Comparison of ENCODE assay signal across 34 cellular contexts in the genomic region with DNA sequence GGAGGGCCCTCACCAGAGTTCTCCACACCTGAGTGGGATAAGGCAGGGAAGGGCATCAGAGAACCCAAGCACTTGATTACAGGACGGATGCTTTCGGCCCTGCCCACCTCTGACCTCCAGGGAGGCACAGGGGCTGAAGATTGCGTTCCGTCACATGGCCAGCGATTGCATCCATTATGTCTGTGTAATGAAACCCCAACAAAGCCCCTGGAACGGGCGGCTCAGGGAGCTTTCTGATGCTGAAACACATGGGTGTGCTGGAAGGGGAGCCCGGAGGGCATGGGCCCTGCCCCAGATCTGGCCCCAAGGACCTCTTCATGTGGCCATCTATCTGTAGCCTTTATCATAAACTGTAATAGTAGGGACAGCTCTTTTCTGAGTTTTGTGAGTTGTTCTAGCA.
A peak's percentile ranks its signal among the peaks of the same experiment; 100 is the strongest.
DNase-seq lines count a peak whose midpoint lies in the region; ATAC-seq and TF ChIP-seq lines count a peak whose summit lies in the region.
"Had no signal": no experiment of that assay in that cellular context is flagged by ENCODE, and none has a peak within 500 bp of the region (broad histone marks: within the 10 kb centered on the region; RNA-seq: fewer than 3 reads in every experiment).

No MANE protein-coding gene starts in this region.

- CTCF ChIA-PET in activated CD4-positive, alpha-beta memory T cell treated with anti-CD3 and anti-CD28 coated beads for 36 hours (lab: Charles Lee) = interaction anchor here (1.1 to 1.4 kb wide), 2 partner anchors 20 to 283 kb away, joined by 3 to 4 read pairs; no protein-coding TSS in a partner anchor

- no peaks in the 10 kb centered on the region for H3K36me3 Mint-ChIP-seq in activated CD4-positive, alpha-beta memory T cell treated with anti-CD3 and anti-CD28 coated beads for 36 hours
- H3K36me3 Mint-ChIP-seq: activated naive CD4-positive, alpha-beta T cell treated with anti-CD3 and anti-CD28 coated beads, Interleukin-2, amount 10 ng/mL, durations not matched to agents 7 days and 5 days; brain had no signal

- H3K9me3 ChIP-seq in right atrium auricular region (no peaks in the 10 kb centered on the region), upper lobe of right lung (no peaks in the 10 kb centered on the region)
- H3K9me3 ChIP-seq: adrenal gland, esophagus squamous epithelium, mucosa of descending colon, ovary, tibial artery had no signal

- no peak overlapping the region for H3K4me3 ChIP-seq in right atrium auricular region
- H3K4me3 ChIP-seq in upper lobe of right lung = no peak overlapping the region
- H3K4me3 ChIP-seq: adrenal gland, esophagus squamous epithelium, lung, mucosa of descending colon, ovary, PC-9, tibial artery had no signal

- H3K27ac Mint-ChIP-seq in activated CD4-positive, alpha-beta memory T cell treated with anti-CD3 and anti-CD28 coated beads for 36 hours = no peak overlapping the region
- H3K27ac Mint-ChIP-seq: activated naive CD4-positive, alpha-beta T cell treated with anti-CD3 and anti-CD28 coated beads, Interleukin-2, amount 10 ng/mL, durations not matched to agents 7 days and 5 days; activated T-helper 1 cell treated with anti-CD3 and anti-CD28 coated beads, Interleukin-12 subunit alpha, Interleukin-12 subunit beta, Interleukin-2, Interleukin-4 antibody, amounts not matched to agents 30 ng/mL and 10 ng/mL and 1 ng/mL, durations not matched to agents 14 hours and 24 hours and 36 hours; brain; nephron; stimulated activated naive CD8-positive, alpha-beta T cell treated with anti-CD3 and anti-CD28 coated beads, Interleukin-15, amount 100 ng/mL, for 72 hours had no signal

- H3K9me3 Mint-ChIP-seq in activated CD4-positive, alpha-beta memory T cell treated with anti-CD3 and anti-CD28 coated beads for 36 hours = no peaks in the 10 kb centered on the region
- H3K9me3 Mint-ChIP-seq: activated naive CD4-positive, alpha-beta T cell treated with anti-CD3 and anti-CD28 coated beads, Interleukin-2, amount 10 ng/mL, durations not matched to agents 7 days and 5 days; activated T-helper 1 cell treated with anti-CD3 and anti-CD28 coated beads, Interleukin-12 subunit alpha, Interleukin-12 subunit beta, Interleukin-2, Interleukin-4 antibody, amounts not matched to agents 30 ng/mL and 10 ng/mL and 1 ng/mL, durations not matched to agents 14 hours and 24 hours and 36 hours; nephron; stimulated activated naive CD8-positive, alpha-beta T cell treated with anti-CD3 and anti-CD28 coated beads, Interleukin-15, amount 100 ng/mL, for 72 hours had no signal

- H3K27ac ChIP-seq in right atrium auricular region = no peak overlapping the region
- H3K27ac ChIP-seq in upper lobe of right lung = no peak overlapping the region
- H3K27ac ChIP-seq: adrenal gland, esophagus squamous epithelium, foreskin keratinocyte, ovary, PC-9, tibial artery had no signal

- no peaks in the 10 kb centered on the region for H3K27me3 ChIP-seq in right atrium auricular region
- H3K27me3 ChIP-seq in upper lobe of right lung = no peaks in the 10 kb centered on the region
- H3K27me3 ChIP-seq: adrenal gland, esophagus squamous epithelium, ovary, tibial artery had no signal

- H3K4me3 Mint-ChIP-seq in activated CD4-positive, alpha-beta memory T cell treated with anti-CD3 and anti-CD28 coated beads for 36 hours = no peak overlapping the region
- H3K4me3 Mint-ChIP-seq: activated naive CD4-positive, alpha-beta T cell treated with anti-CD3 and anti-CD28 coated beads, Interleukin-2, amount 10 ng/mL, durations not matched to agents 7 days and 5 days; activated T-helper 1 cell treated with anti-CD3 and anti-CD28 coated beads, Interleukin-12 subunit alpha, Interleukin-12 subunit beta, Interleukin-2, Interleukin-4 antibody, amounts not matched to agents 30 ng/mL and 10 ng/mL and 1 ng/mL, durations not matched to agents 14 hours and 24 hours and 36 hours; brain; nephron; stimulated activated naive CD8-positive, alpha-beta T cell treated with anti-CD3 and anti-CD28 coated beads, Interleukin-15, amount 100 ng/mL, for 72 hours had no signal

- DNase-seq in right atrium auricular region (ENCODE audit: low spot score) (peak; percentile 50), Right ventricle myocardium superior (no peak), mesenteric fat pad (ENCODE audit: low spot score) (peak; percentile 75), upper lobe of right lung (peak; percentile 48), NCI-H187 (lab: John Stamatoyannopoulos, UW) (no peak), anterior cingulate cortex (lab: John Stamatoyannopoulos, UW) (no peak)
- DNase-seq in activated CD4-positive, alpha-beta memory T cell treated with anti-CD3 and anti-CD28 coated beads for 36 hours = peak; percentile 4
- DNase-seq: activated CD4-positive, alpha-beta T cell treated with anti-CD3 and anti-CD28 coated beads for 4 hours; activated naive CD4-positive, alpha-beta T cell treated with anti-CD3 and anti-CD28 coated beads, Interleukin-2, amount 10 ng/mL, durations not matched to agents 7 days and 5 days; cerebellar nuclear complex; DMS153; esophagus squamous epithelium; foreskin keratinocyte; GOT3; KBM-7; MM.1S; NCI-H1417; NCI-H2029 treated with DMSO at 0.1 percent for 48 hours; NCI-H2227 treated with DMSO at 0.1 percent for 48 hours; NCI-H526 treated with DMSO at 0.1 percent for 48 hours; PC-9; SHP77; small intestine; stimulated activated naive CD8-positive, alpha-beta T cell treated with anti-CD3 and anti-CD28 coated beads, Interleukin-15, amount 100 ng/mL, for 72 hours; T-helper 2 cell had no signal

- H3K4me1 Mint-ChIP-seq in activated CD4-positive, alpha-beta memory T cell treated with anti-CD3 and anti-CD28 coated beads for 36 hours (ENCODE audit: low read depth) = no peaks in the 10 kb centered on the region
- H3K4me1 Mint-ChIP-seq: activated naive CD4-positive, alpha-beta T cell treated with anti-CD3 and anti-CD28 coated beads, Interleukin-2, amount 10 ng/mL, durations not matched to agents 7 days and 5 days; stimulated activated naive CD8-positive, alpha-beta T cell treated with anti-CD3 and anti-CD28 coated beads, Interleukin-15, amount 100 ng/mL, for 72 hours had no signal

- peaks cover 5% of the 10 kb centered on the region for H3K27me3 Mint-ChIP-seq in activated CD4-positive, alpha-beta memory T cell treated with anti-CD3 and anti-CD28 coated beads for 36 hours

- POLR2A ChIA-PET in activated CD4-positive, alpha-beta memory T cell treated with anti-CD3 and anti-CD28 coated beads for 36 hours (lab: Charles Lee) = no interaction called here

- H3K4me1 ChIP-seq in right atrium auricular region (peaks cover 0 to 7% of the 10 kb centered on the region in 2 donors), upper lobe of right lung (no peaks in the 10 kb centered on the region)
- H3K4me1 ChIP-seq: adrenal gland, esophagus squamous epithelium, foreskin keratinocyte had no signal

- TF ChIP-seq CTCF in right atrium auricular region (IDR thresholded peaks at IDR 0.05) (no peak), upper lobe of right lung (IDR thresholded peaks at IDR 0.05) (no peak)

- intact Hi-C loops in Right ventricle myocardium superior (cut with DNase I) = loop anchor here (5.0 kb wide), 1 partner anchor 284 kb away; no protein-coding TSS in a partner anchor
- intact Hi-C loops in activated CD4-positive, alpha-beta memory T cell treated with anti-CD3 and anti-CD28 coated beads for 36 hours (cut with micrococcal nuclease) = no loop called here
- intact Hi-C loops in upper lobe of right lung (cut with DNase I) = no loop called here

- H3K36me3 ChIP-seq in right atrium auricular region (no peaks in the 10 kb centered on the region), upper lobe of right lung (no peaks in the 10 kb centered on the region)
- H3K36me3 ChIP-seq: adrenal gland, esophagus squamous epithelium, ovary, tibial artery had no signal

- ATAC-seq in Right ventricle myocardium superior (ENCODE audit: poor library complexity) = no peak
- no peak for ATAC-seq in upper lobe of right lung
- ATAC-seq in HG02763 (IDR thresholded peaks at IDR 0.05; ENCODE audit: unreplicated experiment) = no peak
- ATAC-seq: foreskin keratinocyte; mucosa of descending colon; stimulated activated naive CD8-positive, alpha-beta T cell treated with anti-CD3 and anti-CD28 coated beads, Interleukin-15, amount 100 ng/mL, for 72 hours had no signal

Comparison
In these comparisons a context has a peak if more than half of its experiments do, and no peak if none do; other contexts are left out.
1. DNase-seq: peak in right atrium auricular region (single experiment), activated CD4-positive, alpha-beta memory T cell treated with anti-CD3 and anti-CD28 coated beads for 36 hours (single experiment), mesenteric fat pad (single experiment) and upper lobe of right lung (single experiment); none in Right ventricle myocardium superior (single experiment), NCI-H187 (0 of 2) and anterior cingulate cortex (0 of 58).